Comparison of ENCODE assay signal across 17 cellular contexts in genomic region chr16:57825298-57826039, GRCh38.
"Had no signal": no experiment of that assay in that cellular context is flagged by ENCODE, and none has a peak within 500 bp of the region (broad histone marks: within the 10 kb centered on the region; RNA-seq: fewer than 3 reads in every experiment).

No MANE protein-coding gene starts in this region.

- H3K27me3 ChIP-seq: tibial nerve, vagina had no signal

- ATAC-seq: activated T-cell treated with anti-CD3 and anti-CD28 coated beads, Interleukin-2, amount 50 U/mL, for 72 hours; naive thymus-derived CD8-positive, alpha-beta T cell; stimulated activated naive B cell treated with anti-CD40 and anti-IgM and Interleukin-4, amounts not matched to agents 10 μg/mL and 1 μg/mL and 100 μg/mL, for 72 hours had no signal

- H3K4me3 ChIP-seq: lung, tibial nerve, vagina had no signal

- H3K4me1 ChIP-seq: vagina had no signal

- H3K36me3 ChIP-seq: neutrophil, tibial nerve, vagina had no signal

- H3K27ac ChIP-seq: neutrophil, tibial nerve, vagina had no signal

- H3K9me3 ChIP-seq: neutrophil, tibial nerve, vagina had no signal

- DNase-seq: activated CD4-positive, alpha-beta T cell treated with anti-CD3 and anti-CD28 coated beads, Interleukin-2, amount 10 ng/mL, durations not matched to agents 24 days and 14 days; activated CD4-positive, CD25-positive, alpha-beta regulatory T cell; activated CD8-positive, alpha-beta memory T cell treated with anti-CD3 and anti-CD28 coated beads, Interleukin-2, amount 50 U/mL, for 48 hours; activated gamma-delta T cell treated with Interleukin-2 at 50 U/mL for 16 hours; activated naive CD8-positive, alpha-beta T cell treated with anti-CD3 and anti-CD28 coated beads for 36 hours; activated T-cell treated with anti-CD3 and anti-CD28 coated beads, Interleukin-2, amount 50 U/mL, for 72 hours; amygdala; effector CD8-positive, alpha-beta T cell; foreskin melanocyte; naive thymus-derived CD8-positive, alpha-beta T cell; retina; stimulated activated CD4-positive, alpha-beta T cell treated with anti-CD3 and anti-CD28 coated beads, Interleukin-2, amount 100 ng/mL, for 48 hours; stimulated activated naive B cell treated with anti-CD40 and anti-IgM and Interleukin-4, amounts not matched to agents 10 μg/mL and 1 μg/mL and 100 μg/mL, for 72 hours had no signal
